1 cellular context compared by ENCODE assay signal in the genomic region with DNA sequence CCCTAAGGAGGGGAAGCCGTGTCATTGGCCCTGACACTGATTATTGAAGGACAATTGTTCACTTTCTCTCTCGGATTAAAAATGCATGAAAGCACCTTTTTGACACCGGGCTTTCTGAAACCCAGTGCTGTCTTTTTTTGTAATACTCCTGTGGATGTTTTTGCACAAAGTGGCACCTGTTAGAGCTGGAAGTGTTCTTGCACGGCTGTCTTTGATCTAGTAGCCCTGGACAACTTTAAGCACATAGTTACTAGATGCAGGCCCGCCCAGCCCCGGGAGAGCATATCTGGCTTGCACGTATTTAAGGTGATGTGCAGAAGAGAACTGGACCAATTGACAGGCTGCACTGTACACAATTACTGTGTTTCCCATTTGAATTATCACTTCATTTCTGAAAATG.
TF ChIP-seq lines count a peak whose summit lies in the region.

No MANE protein-coding gene starts in this region.

TF ChIP-seq in HEK293, 187 proteins besides CTCF, POLR2A, EP300 and RAD21 (continued from another document):
- TF ChIP-seq, protein P1, sequence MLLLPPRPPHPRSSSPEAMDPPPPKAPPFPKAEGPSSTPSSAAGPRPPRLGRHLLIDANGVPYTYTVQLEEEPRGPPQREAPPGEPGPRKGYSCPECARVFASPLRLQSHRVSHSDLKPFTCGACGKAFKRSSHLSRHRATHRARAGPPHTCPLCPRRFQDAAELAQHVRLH (tag by site-specific recombination; IDR thresholded peaks at IDR 0.05), result no peak
